ENCODE assay signal across 8 cellular contexts in the genomic region with DNA sequence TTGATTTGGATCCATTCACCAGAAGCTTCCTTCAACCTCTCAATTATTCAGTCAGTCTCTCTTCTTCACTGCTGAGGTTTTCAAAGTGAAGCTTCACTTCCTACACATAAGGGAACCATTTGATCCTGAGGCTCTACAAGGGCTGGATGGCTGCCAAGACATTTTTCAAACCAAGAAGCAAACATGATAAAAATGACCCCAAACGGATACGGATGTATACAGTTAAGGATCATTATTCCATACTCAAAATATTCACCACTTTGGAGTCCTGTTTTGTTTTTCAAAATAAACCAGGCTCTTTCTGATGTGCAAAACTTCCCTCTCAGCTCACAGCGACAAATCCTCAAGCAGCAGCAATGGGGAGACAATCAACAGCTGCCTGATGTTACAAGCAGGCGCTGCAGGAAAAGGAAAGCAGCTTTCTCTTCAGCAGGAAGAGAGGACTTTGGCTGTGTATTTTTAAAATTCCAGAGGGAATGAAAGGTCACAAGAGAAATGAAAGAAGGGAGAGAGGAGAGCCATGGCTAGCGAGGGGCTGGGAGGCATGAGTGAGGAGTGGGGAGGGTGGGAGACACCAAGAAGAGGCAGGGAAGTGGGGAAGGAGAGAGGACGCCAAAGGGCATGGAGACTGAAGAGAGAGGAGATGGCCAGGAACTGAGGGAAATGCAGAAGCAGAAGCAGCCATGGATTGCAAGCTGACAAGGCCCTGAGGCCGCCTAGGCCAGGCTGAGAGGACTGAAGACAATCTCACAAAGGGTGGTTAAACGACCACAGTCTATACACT.
A peak's percentile ranks its signal among the peaks of the same experiment; 100 is the strongest.
DNase-seq lines count a peak whose midpoint lies in the region; ATAC-seq, FAIRE-seq and TF ChIP-seq lines count a peak whose summit lies in the region.

No MANE protein-coding gene starts in this region.

- no peaks in the 10 kb centered on the region for H3K9me3 Mint-ChIP-seq in naive thymus-derived CD4-positive, alpha-beta T cell

- peak overlapping the region in 9 of 10 donors; percentile 35 to 80 (median 52) for H3K4me3 Mint-ChIP-seq in naive thymus-derived CD4-positive, alpha-beta T cell

- peak overlapping the region; percentile 68 for H3K4me2 ChIP-seq in endothelial cell of umbilical vein (ENCODE audit: insufficient read depth, low read length)

- no TSS peak for BruUV-seq in endothelial cell of umbilical vein (replicated peaks; lab: Mats Ljungman, UMichigan)

- H3K27me3 Mint-ChIP-seq in naive thymus-derived CD4-positive, alpha-beta T cell: no peaks in the 10 kb centered on the region

- intact Hi-C loops in endothelial cell of umbilical vein (cut with micrococcal nuclease): no loop called here
- intact Hi-C loops in naive thymus-derived CD4-positive, alpha-beta T cell (cut with micrococcal nuclease): loop anchor here in 1 of 2 donors (2.0 to 10.0 kb wide), 3 partner anchors 39 to 211 kb away; no protein-coding TSS in a partner anchor

- H3K4me1 Mint-ChIP-seq in naive thymus-derived CD4-positive, alpha-beta T cell: peaks cover 20 to 82% (median 63%) of the 10 kb centered on the region in 7 donors

- H3K4me1 ChIP-seq in endothelial cell of umbilical vein (ENCODE audit: control insufficient read depth, extremely low read depth, insufficient read depth, low read length): peaks cover 25% of the 10 kb centered on the region
- H3K4me1 ChIP-seq in naive thymus-derived CD4-positive, alpha-beta T cell (ENCODE audit: control insufficient read depth in 2 of 2, insufficient read depth in 2 of 2, low read length in 2 of 2): peaks cover 0 to 31% of the 10 kb centered on the region in 2 donors

- H3K27ac ChIP-seq in endothelial cell of umbilical vein (ENCODE audit: insufficient read depth, low read depth, low read length) (peak overlapping the region; percentile 57), WERI-Rb-1 (no peak overlapping the region)
- H3K27ac ChIP-seq in naive thymus-derived CD4-positive, alpha-beta T cell (ENCODE audit: low read depth, low read length): peak overlapping the region; percentile 43

- peak overlapping the region; percentile 42 for H3K9ac ChIP-seq in endothelial cell of umbilical vein (replicated peaks; ENCODE audit: extremely low read depth, insufficient read depth, low read length)

- no peaks in the 10 kb centered on the region for H4K20me1 ChIP-seq in endothelial cell of umbilical vein (replicated peaks; ENCODE audit: control insufficient read depth, extremely low read depth, insufficient read depth, low read length)

- H3K36me3 Mint-ChIP-seq in naive thymus-derived CD4-positive, alpha-beta T cell: peaks cover 0 to 18% (median 0%) of the 10 kb centered on the region in 5 donors

- dilution Hi-C loops in endothelial cell of umbilical vein (cut with MboI; ENCODE audit: extremely low pct_ligation_motif_present, low sequenced_read_pairs): no loop called here

- peak; percentile 75 for ATAC-seq in naive thymus-derived CD4-positive, alpha-beta T cell
- no peak for ATAC-seq in GM21423 (IDR thresholded peaks at IDR 0.05; ENCODE audit: unreplicated experiment)

- H3K27ac Mint-ChIP-seq in naive thymus-derived CD4-positive, alpha-beta T cell: peak overlapping the region; percentile 54 to 90 (median 85)

- peak overlapping the region in 1 of 3 experiments; percentile 16 for H3K4me3 ChIP-seq in endothelial cell of umbilical vein (replicated peaks in 1 of 3; ENCODE audit: insufficient read depth in 1 of 3, low read depth in 1 of 3, low read length in 3 of 3)
- no peak overlapping the region for H3K4me3 ChIP-seq in naive thymus-derived CD4-positive, alpha-beta T cell (ENCODE audit: low read length)
- H3K4me3 ChIP-seq in WERI-Rb-1 (ENCODE audit: low read depth, low read length): no peak overlapping the region

- TF ChIP-seq POLR2A in endothelial cell of umbilical vein (IDR thresholded peaks at IDR 0.05; ENCODE audit: low read depth, low read length): no peak

- peak; percentile 48 for DNase-seq in NCI-H2029 (lab: John Stamatoyannopoulos, UW)
- no peak for DNase-seq in NCI-H2029 treated with DMSO at 0.1 percent for 48 hours (lab: John Stamatoyannopoulos, UW)
- DNase-seq in RPMI7951 (ENCODE audit: low read depth): peak; percentile 86
- peak; percentile 81 for DNase-seq in endothelial cell of umbilical vein (ENCODE audit: low read depth, low spot score)
- DNase-seq in naive thymus-derived CD4-positive, alpha-beta T cell: peak in 7 of 9 donors; percentile 41 to 68 (median 61)
- DNase-seq in WERI-Rb-1: no peak
- DNase-seq in stimulated activated CD4-positive, alpha-beta T cell treated with anti-CD3 and anti-CD28 coated beads, Interleukin-4, amount 100 ng/mL, for 1 hour: no peak

- H3K9me3 ChIP-seq in endothelial cell of umbilical vein (replicated peaks; ENCODE audit: control insufficient read depth, insufficient read depth, low read length) (no peaks in the 10 kb centered on the region), WERI-Rb-1 (ENCODE audit: severe bottlenecking) (no peaks in the 10 kb centered on the region)
- no peaks in the 10 kb centered on the region for H3K9me3 ChIP-seq in naive thymus-derived CD4-positive, alpha-beta T cell (ENCODE audit: control insufficient read depth in 2 of 3, low read length in 3 of 3)

- peaks cover 0 to 3% of the 10 kb centered on the region in 2 experiments for H3K36me3 ChIP-seq in endothelial cell of umbilical vein (ENCODE audit: control insufficient read depth in 2 of 2, extremely low read depth in 1 of 2, insufficient read depth in 2 of 2, low read length in 2 of 2)
- H3K36me3 ChIP-seq in naive thymus-derived CD4-positive, alpha-beta T cell (ENCODE audit: control insufficient read depth in 2 of 3, insufficient read depth in 3 of 3, low read length in 3 of 3): peaks cover 0 to 16% (median 0%) of the 10 kb centered on the region in 3 experiments
- H3K36me3 ChIP-seq in WERI-Rb-1: peaks cover 47% of the 10 kb centered on the region

- H3K27me3 ChIP-seq in endothelial cell of umbilical vein (ENCODE audit: control insufficient read depth in 2 of 2, insufficient read depth in 2 of 2, low read length in 2 of 2): no peaks in the 10 kb centered on the region
- no peaks in the 10 kb centered on the region for H3K27me3 ChIP-seq in naive thymus-derived CD4-positive, alpha-beta T cell (ENCODE audit: control insufficient read depth in 2 of 2, insufficient read depth in 2 of 2, low read length in 2 of 2)
- H3K27me3 ChIP-seq in WERI-Rb-1 (ENCODE audit: insufficient read depth, low read depth, severe bottlenecking): no peaks in the 10 kb centered on the region

- peak overlapping the region; percentile 14 for H2AFZ ChIP-seq in endothelial cell of umbilical vein (ENCODE audit: low read depth, low read length)

- H3K79me2 ChIP-seq in endothelial cell of umbilical vein (ENCODE audit: control insufficient read depth, insufficient read depth, low read length): no peaks in the 10 kb centered on the region

- peak; percentile 83 for FAIRE-seq in endothelial cell of umbilical vein (lab: Jason Lieb, UNC)

- POLR2A ChIA-PET in endothelial cell of umbilical vein (lab: Charles Lee): interaction anchor here (0.7 kb wide), 1 partner anchor 51 kb away, joined by 3 read pairs; no protein-coding TSS in a partner anchor
- POLR2A ChIA-PET in naive thymus-derived CD4-positive, alpha-beta T cell (lab: Charles Lee): interaction anchor here (1.9 to 4.5 kb wide), 3 partner anchors 9 to 40 kb away, joined by 6 to 21 read pairs (median 10); no protein-coding TSS in a partner anchor

- CTCF ChIA-PET in endothelial cell of umbilical vein (lab: Charles Lee): interaction anchor here (0.6 to 2.4 kb wide), 14 partner anchors 13 to 386 kb away, joined by 3 to 10 read pairs (median 4); no protein-coding TSS in a partner anchor
- CTCF ChIA-PET in naive thymus-derived CD4-positive, alpha-beta T cell (lab: Charles Lee): interaction anchor here (0.7 to 1.2 kb wide), 3 partner anchors 39 to 264 kb away, joined by 3 to 4 read pairs (median 4); no protein-coding TSS in a partner anchor

- TF ChIP-seq CTCF in endothelial cell of umbilical vein (IDR thresholded peaks at IDR 0.05; ENCODE audit: extremely low read depth in 1 of 2, insufficient read depth in 1 of 2, low read depth in 1 of 2, low read length in 2 of 2): no peak
- no peak for TF ChIP-seq CTCF in WERI-Rb-1 (IDR thresholded peaks at IDR 0.05; ENCODE audit: low read depth, low read length)

- no peaks in the 10 kb centered on the region for H3K9me1 ChIP-seq in endothelial cell of umbilical vein (replicated peaks; ENCODE audit: control insufficient read depth, extremely low read depth, insufficient read depth, low read length)

TF ChIP-seq in endothelial cell of umbilical vein, 7 proteins besides CTCF, POLR2A, EP300 and RAD21:
- TF ChIP-seq JUN (IDR thresholded peaks at IDR 0.05; ENCODE audit: borderline replicate concordance, insufficient read depth, insufficient read length, low read depth) (no peak), POLR2AphosphoS5 (IDR thresholded peaks at IDR 0.05; ENCODE audit: insufficient read depth, low read depth, low read length) (no peak), FOS (IDR thresholded peaks at IDR 0.05; ENCODE audit: borderline replicate concordance, insufficient read depth, low read length) (no peak), MYC (IDR thresholded peaks at IDR 0.05; ENCODE audit: low read depth, low read length) (no peak), GATA2 (IDR thresholded peaks at IDR 0.05; ENCODE audit: insufficient read depth, insufficient read length, low read depth, low read length) (no peak), EZH2 (IDR thresholded peaks at IDR 0.05; ENCODE audit: borderline replicate concordance, low read depth, low read length, severe bottlenecking) (no peak)
- TF ChIP-seq, protein P1, sequence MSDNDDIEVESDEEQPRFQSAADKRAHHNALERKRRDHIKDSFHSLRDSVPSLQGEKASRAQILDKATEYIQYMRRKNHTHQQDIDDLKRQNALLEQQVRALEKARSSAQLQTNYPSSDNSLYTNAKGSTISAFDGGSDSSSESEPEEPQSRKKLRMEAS (IDR thresholded peaks at IDR 0.05; ENCODE audit: insufficient read depth, insufficient read length): no peak

Comparison
In these comparisons a context has a peak if more than half of its experiments do, and no peak if none do; other contexts are left out.
1. DNase-seq: peak in NCI-H2029 (single experiment), RPMI7951 (single experiment), endothelial cell of umbilical vein (single experiment) and naive thymus-derived CD4-positive, alpha-beta T cell (7 of 9); none in NCI-H2029 treated with DMSO at 0.1 percent for 48 hours (single experiment), WERI-Rb-1 (single experiment) and stimulated activated CD4-positive, alpha-beta T cell treated with anti-CD3 and anti-CD28 coated beads, Interleukin-4, amount 100 ng/mL, for 1 hour (single experiment).